ENCODE assay signal across 8 cellular contexts in genomic region chr19:18173054-18173571, GRCh38. TPM values are rescaled to one million over a fixed set of nuclear protein-coding genes. Genes with fewer than 3 reads are reported as not detected.
DNase-seq lines count a peak whose midpoint lies in the region; ATAC-seq and TF ChIP-seq lines count a peak whose summit lies in the region.

No MANE protein-coding gene starts in this region.

- no peak overlapping the region for H3K27ac ChIP-seq in HEK293 (ENCODE audit: extremely low read depth, low read depth, low read length)
- peak overlapping the region; percentile 69 for H3K27ac ChIP-seq in subcutaneous abdominal adipose tissue (ENCODE audit: low read depth, low read length)

- peaks cover 34 to 46% of the 10 kb centered on the region in 2 donors for H3K36me3 Mint-ChIP-seq in CD14-positive monocyte
- peaks cover 9% of the 10 kb centered on the region for H3K36me3 Mint-ChIP-seq in activated CD8-positive, alpha-beta T cell treated with anti-CD3 and anti-CD28 coated beads for 36 hours (ENCODE audit: low read depth)

- no peak for TF ChIP-seq CTCF in CD14-positive monocyte (IDR thresholded peaks at IDR 0.05)
- no peak for TF ChIP-seq CTCF in HEK293 (tag by site-specific recombination; IDR thresholded peaks at IDR 0.05)
- no peak for TF ChIP-seq CTCF in activated CD8-positive, alpha-beta T cell treated with anti-CD3 and anti-CD28 coated beads for 36 hours (IDR thresholded peaks at IDR 0.05)

- peak overlapping the region; percentile 90 to 98 for H3K4me3 Mint-ChIP-seq in CD14-positive monocyte
- peak overlapping the region; percentile 80 for H3K4me3 Mint-ChIP-seq in activated CD8-positive, alpha-beta T cell treated with anti-CD3 and anti-CD28 coated beads for 36 hours

- H3K4me3 ChIP-seq in HEK293 (ENCODE audit: low read depth, low read length) (no peak overlapping the region), iPS-15b (ENCODE audit: low read depth, low read length) (peak overlapping the region; percentile 78), subcutaneous abdominal adipose tissue (ENCODE audit: low read depth in 1 of 5, low read length in 5 of 5) (peak overlapping the region in 4 of 5 donors; percentile 74 to 90 (median 78))

- H3K9ac ChIP-seq in iPS-15b (ENCODE audit: low read depth, low read length) (no peak overlapping the region), subcutaneous abdominal adipose tissue (ENCODE audit: low read length in 5 of 5) (peak overlapping the region in 4 of 5 donors; percentile 48 to 80 (median 78))

- intact Hi-C loops in CD14-positive monocyte (cut with micrococcal nuclease), result loop anchor here in 1 of 2 donors (5.0 kb wide), 1 partner anchor 219 kb away; no protein-coding TSS in a partner anchor
- intact Hi-C loops in activated CD8-positive, alpha-beta T cell treated with anti-CD3 and anti-CD28 coated beads for 36 hours (cut with micrococcal nuclease), result no loop called here

- peaks cover 76% of the 10 kb centered on the region for H3K4me1 Mint-ChIP-seq in CD14-positive monocyte
- H3K4me1 Mint-ChIP-seq in activated CD8-positive, alpha-beta T cell treated with anti-CD3 and anti-CD28 coated beads for 36 hours (ENCODE audit: low read depth), result peaks cover 7% of the 10 kb centered on the region

- H3K27me3 Mint-ChIP-seq in CD14-positive monocyte (ENCODE audit: low read depth in 3 of 3), result no peaks in the 10 kb centered on the region
- H3K27me3 Mint-ChIP-seq in activated CD8-positive, alpha-beta T cell treated with anti-CD3 and anti-CD28 coated beads for 36 hours, result no peaks in the 10 kb centered on the region

- POLR2A ChIA-PET in HEK293 (lab: Yijun Ruan, JAX), result interaction anchor here (0.6 kb wide), 2 partner anchors 21 to 43 kb away, joined by 5 read pairs; no protein-coding TSS in a partner anchor
- POLR2A ChIA-PET in activated CD8-positive, alpha-beta T cell treated with anti-CD3 and anti-CD28 coated beads for 36 hours (lab: Charles Lee), result interaction anchor here (1.3 kb wide), 1 partner anchor 13 kb away, joined by 4 read pairs; no protein-coding TSS in a partner anchor

- H3K36me3 ChIP-seq in HEK293 (ENCODE audit: control insufficient read depth in 2 of 2, insufficient read depth in 1 of 2, low read length in 2 of 2), result peaks cover 0 to 31% of the 10 kb centered on the region in 2 experiments; a peak in 2 of 3 replicates
- peaks cover 15% of the 10 kb centered on the region for H3K36me3 ChIP-seq in iPS-15b (ENCODE audit: control insufficient read depth, insufficient read depth, low read length)
- H3K36me3 ChIP-seq in subcutaneous abdominal adipose tissue (ENCODE audit: control insufficient read depth in 5 of 5, insufficient read depth in 5 of 5, low read length in 5 of 5), result peaks cover 0 to 19% (median 8%) of the 10 kb centered on the region in 5 donors

- peaks cover 0 to 2% (median 0%) of the 10 kb centered on the region in 7 donors for H3K9me3 Mint-ChIP-seq in CD14-positive monocyte
- no peaks in the 10 kb centered on the region for H3K9me3 Mint-ChIP-seq in activated CD8-positive, alpha-beta T cell treated with anti-CD3 and anti-CD28 coated beads for 36 hours

- no peaks in the 10 kb centered on the region for H3K9me3 ChIP-seq in HEK293 (ENCODE audit: control insufficient read depth, insufficient read depth, low read depth, low read length)
- H3K9me3 ChIP-seq in iPS-15b (ENCODE audit: control insufficient read depth, insufficient read depth, low read length), result no peaks in the 10 kb centered on the region
- H3K9me3 ChIP-seq in subcutaneous abdominal adipose tissue (ENCODE audit: control insufficient read depth in 5 of 5, low read length in 5 of 5), result no peaks in the 10 kb centered on the region

- H3K4me1 ChIP-seq in HEK293 (ENCODE audit: control insufficient read depth, insufficient read depth, low read length), result no peaks in the 10 kb centered on the region
- peaks cover 5% of the 10 kb centered on the region for H3K4me1 ChIP-seq in iPS-15b (ENCODE audit: control insufficient read depth, insufficient read depth, low read length)
- peaks cover 2 to 54% (median 39%) of the 10 kb centered on the region in 5 donors for H3K4me1 ChIP-seq in subcutaneous abdominal adipose tissue (ENCODE audit: control insufficient read depth in 5 of 5, insufficient read depth in 5 of 5, low read length in 5 of 5)

- DNase-seq in CD14-positive monocyte (ENCODE audit: low spot score) (peak; percentile 99), SKM-1 (lab: John Stamatoyannopoulos, UW; ENCODE audit: unreplicated experiment) (no peak)
- no peak for DNase-seq in activated CD8-positive, alpha-beta T cell treated with anti-CD3 and anti-CD28 coated beads for 36 hours

- H3K27me3 ChIP-seq in iPS-15b (ENCODE audit: control insufficient read depth, insufficient read depth, low read length) (peaks cover 10% of the 10 kb centered on the region), subcutaneous abdominal adipose tissue (ENCODE audit: control insufficient read depth in 5 of 5, insufficient read depth in 4 of 5, low read length in 5 of 5) (no peaks in the 10 kb centered on the region)

- CTCF ChIA-PET in HEK293 (lab: Yijun Ruan, JAX), result no interaction called here
- CTCF ChIA-PET in activated CD8-positive, alpha-beta T cell treated with anti-CD3 and anti-CD28 coated beads for 36 hours (lab: Charles Lee), result interaction anchor here (1.3 kb wide), 1 partner anchor 60 kb away, joined by 7 read pairs; no protein-coding TSS in a partner anchor

- no peak for ATAC-seq in activated CD8-positive, alpha-beta T cell treated with anti-CD3 and anti-CD28 coated beads for 36 hours
- no peak for ATAC-seq in GM19023 (IDR thresholded peaks at IDR 0.05; ENCODE audit: unreplicated experiment)
- no peak for ATAC-seq in GM21367 (IDR thresholded peaks at IDR 0.05; ENCODE audit: unreplicated experiment)

- H3K27ac Mint-ChIP-seq in CD14-positive monocyte, result peak overlapping the region; percentile 100
- peak overlapping the region; percentile 57 for H3K27ac Mint-ChIP-seq in activated CD8-positive, alpha-beta T cell treated with anti-CD3 and anti-CD28 coated beads for 36 hours

TF ChIP-seq in HEK293, 187 proteins besides CTCF, POLR2A, EP300 and RAD21:
- peak; percentile 66 for TF ChIP-seq PRDM4 (tag by site-specific recombination; IDR thresholded peaks at IDR 0.05)
- peak; percentile 74 for TF ChIP-seq ZBTB21 (tag by site-specific recombination; IDR thresholded peaks at IDR 0.05)
- TF ChIP-seq ZNF596 (tag by site-specific recombination; IDR thresholded peaks at IDR 0.05), result no peak
- peak; percentile 76; the same call in 1 of the 2 replicates for TF ChIP-seq GLIS2 (tag by site-specific recombination; IDR thresholded peaks at IDR 0.05)
- no peak for TF ChIP-seq ZNF548 (tag by site-specific recombination; IDR thresholded peaks at IDR 0.05)
- TF ChIP-seq ZBTB7A (tag by site-specific recombination; IDR thresholded peaks at IDR 0.05; ENCODE audit: low read depth), result no peak

RNA-seq across cellular contexts. Expression of gene IFI30, which starts 0.5 kb away (rescaled TPM):
- polyA plus RNA-seq in CD14-positive monocyte, result 1,000 to 10,000 TPM; 4,550 to 6,022 TPM
- 10 to 100 TPM; 21.9 to 22.9 TPM for total RNA-seq in activated CD8-positive, alpha-beta T cell treated with anti-CD3 and anti-CD28 coated beads for 36 hours

RNA-seq across cellular contexts. Expression of gene MPV17L2, which starts 19.9 kb away (rescaled TPM):
- 10 to 100 TPM; 14.3 to 15.0 TPM for polyA plus RNA-seq in CD14-positive monocyte
- total RNA-seq in activated CD8-positive, alpha-beta T cell treated with anti-CD3 and anti-CD28 coated beads for 36 hours, result 1 to 10 TPM; 8.5 to 9.6 TPM

RNA-seq across cellular contexts. Expression of gene PIK3R2, which starts 20.1 kb away (rescaled TPM):
- polyA plus RNA-seq in CD14-positive monocyte, result 1 to 10 TPM in 1 of 2 donors, under 1 TPM in 1; 0.99 to 2.0 TPM
- total RNA-seq in activated CD8-positive, alpha-beta T cell treated with anti-CD3 and anti-CD28 coated beads for 36 hours, result 10 to 100 TPM; 15.0 to 15.8 TPM

RNA-seq across cellular contexts. Expression of gene RAB3A, which starts 30.7 kb away (rescaled TPM):
- under 1 TPM; 0.55 to 0.56 TPM for polyA plus RNA-seq in CD14-positive monocyte
- 10 to 100 TPM in 1 of 2 experiments, 1 to 10 TPM in 1; 8.9 to 11.3 TPM for total RNA-seq in activated CD8-positive, alpha-beta T cell treated with anti-CD3 and anti-CD28 coated beads for 36 hours

RNA-seq across cellular contexts. Expression of gene PDE4C, which starts 53.1 kb away (rescaled TPM):
- not detected for polyA plus RNA-seq in CD14-positive monocyte
- total RNA-seq in activated CD8-positive, alpha-beta T cell treated with anti-CD3 and anti-CD28 coated beads for 36 hours, result under 1 TPM in 1 of 2 experiments, not detected in 1; 0.38 TPM
